In the genomic region with DNA sequence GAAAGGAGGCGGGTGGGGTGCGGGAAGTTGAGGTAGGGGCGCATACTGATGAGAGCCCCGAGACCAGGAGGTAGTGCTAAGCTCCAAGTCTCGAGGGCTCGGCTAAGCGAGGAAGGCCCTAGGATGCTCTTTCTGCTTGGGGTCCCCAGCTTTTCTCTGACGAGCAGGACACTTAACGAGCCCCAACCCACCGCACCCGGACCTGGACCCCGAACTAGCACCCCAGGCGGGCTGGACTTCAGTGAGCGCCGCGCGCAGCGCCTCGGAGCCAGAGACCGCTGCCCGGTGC, we compare ENCODE assay signal across 12 cellular contexts. TPM values are rescaled to one million over a fixed set of nuclear protein-coding genes. Genes with fewer than 3 reads are reported as not detected.
DNase-seq lines count a peak whose midpoint lies in the region; ATAC-seq and TF ChIP-seq lines count a peak whose summit lies in the region.
"Had no signal": no experiment of that assay in that cellular context is flagged by ENCODE, and none has a peak within 500 bp of the region (broad histone marks: within the 10 kb centered on the region; RNA-seq: fewer than 3 reads in every experiment).

No MANE protein-coding gene starts in this region.

- H3K4me1 Mint-ChIP-seq in IgD-negative memory B cell (peaks cover 16 to 19% (median 18%) of the 10 kb centered on the region in 3 donors), osteocyte (ENCODE audit: unreplicated experiment) (peaks cover 45% of the 10 kb centered on the region)
- H3K4me1 Mint-ChIP-seq in activated T-cell treated with anti-CD3 and anti-CD28 coated beads, Interleukin-2, amount 50 U/mL, for 4 hours (ENCODE audit: low read depth) = peaks cover 38% of the 10 kb centered on the region
- peaks cover 55% of the 10 kb centered on the region for H3K4me1 Mint-ChIP-seq in stimulated activated memory B cell treated with anti-CD40 and anti-IgM and Interleukin-4, amounts not matched to agents 10 μg/mL and 1 μg/mL and 100 μg/mL, for 72 hours

- H3K36me3 Mint-ChIP-seq in IgD-negative memory B cell = no peaks in the 10 kb centered on the region
- no peaks in the 10 kb centered on the region for H3K36me3 Mint-ChIP-seq in osteocyte (ENCODE audit: unreplicated experiment)
- no peaks in the 10 kb centered on the region for H3K36me3 Mint-ChIP-seq in activated T-cell treated with anti-CD3 and anti-CD28 coated beads, Interleukin-2, amount 50 U/mL, for 4 hours (ENCODE audit: insufficient read depth)
- no peaks in the 10 kb centered on the region for H3K36me3 Mint-ChIP-seq in stimulated activated memory B cell treated with anti-CD40 and anti-IgM and Interleukin-4, amounts not matched to agents 10 μg/mL and 1 μg/mL and 100 μg/mL, for 72 hours

- DNase-seq in fibroblast of the aortic adventitia (ENCODE audit: low read depth) = no peak
- no peak for DNase-seq in osteocyte (ENCODE audit: extremely low spot score, unreplicated experiment)
- DNase-seq in activated T-cell treated with anti-CD3 and anti-CD28 coated beads, Interleukin-2, amount 50 U/mL, for 4 hours = no peak
- no peak for DNase-seq in activated effector memory CD4-positive, alpha-beta T cell treated with Interleukin-2 at 50 U/mL for 16 hours
- no peak for DNase-seq in Kasumi-1 (lab: John Stamatoyannopoulos, UW)

- no peaks in the 10 kb centered on the region for H3K36me3 ChIP-seq in BLaER1

- peak overlapping the region; percentile 64; the same call in 1 of the 2 replicates for H3K4me2 ChIP-seq in BLaER1

- H3K27ac Mint-ChIP-seq in IgD-negative memory B cell = no peak overlapping the region
- no peak overlapping the region for H3K27ac Mint-ChIP-seq in osteocyte (ENCODE audit: unreplicated experiment)
- no peak overlapping the region for H3K27ac Mint-ChIP-seq in stimulated activated memory B cell treated with anti-CD40 and anti-IgM and Interleukin-4, amounts not matched to agents 10 μg/mL and 1 μg/mL and 100 μg/mL, for 72 hours

- no peak overlapping the region for H3K27ac ChIP-seq in BLaER1

- H3K9ac ChIP-seq in BLaER1 = no peak overlapping the region

- peaks cover 100% of the 10 kb centered on the region for H3K27me3 ChIP-seq in BLaER1

- H3K9me3 Mint-ChIP-seq in IgD-negative memory B cell (peaks cover 0 to 1% (median 0%) of the 10 kb centered on the region in 3 donors), osteocyte (ENCODE audit: unreplicated experiment) (no peaks in the 10 kb centered on the region)
- no peaks in the 10 kb centered on the region for H3K9me3 Mint-ChIP-seq in activated T-cell treated with anti-CD3 and anti-CD28 coated beads, Interleukin-2, amount 50 U/mL, for 4 hours
- no peaks in the 10 kb centered on the region for H3K9me3 Mint-ChIP-seq in stimulated activated memory B cell treated with anti-CD40 and anti-IgM and Interleukin-4, amounts not matched to agents 10 μg/mL and 1 μg/mL and 100 μg/mL, for 72 hours

- no peaks in the 10 kb centered on the region for H3K9me3 ChIP-seq in BLaER1

- no peak for ATAC-seq in activated T-cell treated with anti-CD3 and anti-CD28 coated beads, Interleukin-2, amount 50 U/mL, for 4 hours
- ATAC-seq in stimulated activated memory B cell treated with anti-CD40 and anti-IgM and Interleukin-4, amounts not matched to agents 10 μg/mL and 1 μg/mL and 100 μg/mL, for 72 hours = no peak

- H3K4me3 ChIP-seq in BLaER1 (peak overlapping the region; percentile 56; the same call in 1 of the 2 replicates), fibroblast of the aortic adventitia (ENCODE audit: low read depth, low read length) (peak overlapping the region; percentile 56)

- no peak for TF ChIP-seq CTCF in fibroblast of the aortic adventitia (IDR thresholded peaks at IDR 0.05; ENCODE audit: insufficient read depth, low read length)
- no peak for TF ChIP-seq CTCF in osteocyte (IDR thresholded peaks at IDR 0.05)

- H3K4me1 ChIP-seq in BLaER1 = peaks cover 54% of the 10 kb centered on the region

- H3K4me3 Mint-ChIP-seq in IgD-negative memory B cell (peak overlapping the region; percentile 19 to 61 (median 38)), osteocyte (ENCODE audit: unreplicated experiment) (peak overlapping the region; percentile 42)
- H3K4me3 Mint-ChIP-seq in activated T-cell treated with anti-CD3 and anti-CD28 coated beads, Interleukin-2, amount 50 U/mL, for 4 hours = no peak overlapping the region
- no peak overlapping the region for H3K4me3 Mint-ChIP-seq in stimulated activated memory B cell treated with anti-CD40 and anti-IgM and Interleukin-4, amounts not matched to agents 10 μg/mL and 1 μg/mL and 100 μg/mL, for 72 hours

- H3K27me3 Mint-ChIP-seq in IgD-negative memory B cell = peaks cover 48% of the 10 kb centered on the region
- peaks cover 40% of the 10 kb centered on the region for H3K27me3 Mint-ChIP-seq in osteocyte (ENCODE audit: unreplicated experiment)
- H3K27me3 Mint-ChIP-seq in activated T-cell treated with anti-CD3 and anti-CD28 coated beads, Interleukin-2, amount 50 U/mL, for 4 hours (ENCODE audit: low read depth) = peaks cover 61% of the 10 kb centered on the region
- peaks cover 79% of the 10 kb centered on the region for H3K27me3 Mint-ChIP-seq in stimulated activated memory B cell treated with anti-CD40 and anti-IgM and Interleukin-4, amounts not matched to agents 10 μg/mL and 1 μg/mL and 100 μg/mL, for 72 hours

- H4K20me1 ChIP-seq in BLaER1 = peaks cover 86% of the 10 kb centered on the region

RNA-seq across cellular contexts. Expression of gene C1QL4, which starts 4.7 kb away (rescaled TPM):
- not detected for polyA plus RNA-seq in IgD-negative memory B cell
- total RNA-seq in fibroblast of the aortic adventitia (ENCODE audit: low replicate concordance) (0.18 TPM in 1 of 2 replicates, not detected in the other), osteocyte (0.16 TPM in 1 of 2 replicates, not detected in the other)
- total RNA-seq in activated T-cell treated with anti-CD3 and anti-CD28 coated beads, Interleukin-2, amount 50 U/mL, for 4 hours = not detected
- total RNA-seq: endothelial cell of umbilical vein, subcutaneous adipose tissue had no signal
- polyA plus RNA-seq: BJ, endothelial cell of umbilical vein had no signal

RNA-seq across cellular contexts. Expression of gene DNAJC22, which starts 5.0 kb away (rescaled TPM):
- polyA plus RNA-seq in IgD-negative memory B cell = not detected
- total RNA-seq in fibroblast of the aortic adventitia (ENCODE audit: low replicate concordance) = 1.6 and 2.5 TPM in 2 replicates
- total RNA-seq in osteocyte = 0.55 and 0.99 TPM in 2 replicates
- total RNA-seq in activated T-cell treated with anti-CD3 and anti-CD28 coated beads, Interleukin-2, amount 50 U/mL, for 4 hours = under 1 TPM in 1 of 3 donors, not detected in 2; 0.11 TPM

RNA-seq across cellular contexts. Expression of gene TROAP, which starts 18.7 kb away (rescaled TPM):
- polyA plus RNA-seq in IgD-negative memory B cell = not detected
- total RNA-seq in fibroblast of the aortic adventitia (ENCODE audit: low replicate concordance) (4.0 and 11.3 TPM in 2 replicates), osteocyte (8.0 and 9.6 TPM in 2 replicates)
- total RNA-seq in activated T-cell treated with anti-CD3 and anti-CD28 coated beads, Interleukin-2, amount 50 U/mL, for 4 hours = 10 to 100 TPM; 11.6 to 16.8 (median 13.7) TPM

RNA-seq across cellular contexts. Expression of gene SPATS2, which starts 25.5 kb away (rescaled TPM):
- 19.3 TPM for polyA plus RNA-seq in IgD-negative memory B cell
- total RNA-seq in fibroblast of the aortic adventitia (ENCODE audit: low replicate concordance) (25.1 and 34.1 TPM in 2 replicates), osteocyte (25.2 and 25.6 TPM in 2 replicates)
- 1 to 10 TPM; 6.9 to 7.2 (median 7.0) TPM for total RNA-seq in activated T-cell treated with anti-CD3 and anti-CD28 coated beads, Interleukin-2, amount 50 U/mL, for 4 hours

RNA-seq across cellular contexts. Expression of gene PRPH, which starts 46.8 kb away (rescaled TPM):
- polyA plus RNA-seq in IgD-negative memory B cell = not detected
- total RNA-seq in fibroblast of the aortic adventitia (ENCODE audit: low replicate concordance) (0.18 and 0.33 TPM in 2 replicates), osteocyte (not detected in 2 replicates)
- total RNA-seq in activated T-cell treated with anti-CD3 and anti-CD28 coated beads, Interleukin-2, amount 50 U/mL, for 4 hours = not detected
- total RNA-seq: endothelial cell of umbilical vein, occipital lobe had no signal
- polyA plus RNA-seq: BJ, endothelial cell of umbilical vein had no signal

Comparison
In these comparisons a context has a peak if more than half of its experiments do, and no peak if none do; other contexts are left out.
1. H3K4me3 Mint-ChIP-seq: peak in IgD-negative memory B cell (4 of 4) and osteocyte (single experiment); none in activated T-cell treated with anti-CD3 and anti-CD28 coated beads, Interleukin-2, amount 50 U/mL, for 4 hours (single experiment) and stimulated activated memory B cell treated with anti-CD40 and anti-IgM and Interleukin-4, amounts not matched to agents 10 μg/mL and 1 μg/mL and 100 μg/mL, for 72 hours (single experiment).